In genomic region chr17:4934173-4934979, GRCh38 we compare ENCODE assay signal across 1 cellular context.
TF ChIP-seq lines count a peak whose summit lies in the region.

No MANE protein-coding gene starts in this region.

TF ChIP-seq in K562, 482 proteins besides CTCF, POLR2A, EP300 and RAD21 (continued from another document):
- TF ChIP-seq, protein P1, sequence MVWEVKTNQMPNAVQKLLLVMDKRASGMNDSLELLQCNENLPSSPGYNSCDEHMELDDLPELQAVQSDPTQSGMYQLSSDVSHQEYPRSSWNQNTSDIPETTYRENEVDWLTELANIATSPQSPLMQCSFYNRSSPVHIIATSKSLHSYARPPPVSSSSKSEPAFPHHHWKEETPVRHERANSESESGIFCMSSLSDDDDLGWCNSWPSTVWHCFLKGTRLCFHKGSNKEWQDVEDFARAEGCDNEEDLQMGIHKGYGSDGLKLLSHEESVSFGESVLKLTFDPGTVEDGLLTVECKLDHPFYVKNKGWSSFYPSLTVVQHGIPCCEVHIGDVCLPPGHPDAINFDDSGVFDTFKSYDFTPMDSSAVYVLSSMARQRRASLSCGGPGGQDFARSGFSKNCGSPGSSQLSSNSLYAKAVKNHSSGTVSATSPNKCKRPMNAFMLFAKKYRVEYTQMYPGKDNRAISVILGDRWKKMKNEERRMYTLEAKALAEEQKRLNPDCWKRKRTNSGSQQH (CRISPR knock-in tag; IDR thresholded peaks at IDR 0.05), result no peak
- TF ChIP-seq COPS2 (conservative IDR thresholded peaks at IDR 0.05), result no peak
- no peak for TF ChIP-seq NR4A1 (CRISPR knock-in tag; IDR thresholded peaks at IDR 0.05)
- no peak for TF ChIP-seq NR4A1 (tag; IDR thresholded peaks at IDR 0.05)
- TF ChIP-seq LARP7 (IDR thresholded peaks at IDR 0.05), result no peak
- no peak for TF ChIP-seq ATF1 (CRISPR knock-in tag; IDR thresholded peaks at IDR 0.05)
- no peak for TF ChIP-seq ATF1 (tag; IDR thresholded peaks at IDR 0.05)
- TF ChIP-seq, protein P2, sequence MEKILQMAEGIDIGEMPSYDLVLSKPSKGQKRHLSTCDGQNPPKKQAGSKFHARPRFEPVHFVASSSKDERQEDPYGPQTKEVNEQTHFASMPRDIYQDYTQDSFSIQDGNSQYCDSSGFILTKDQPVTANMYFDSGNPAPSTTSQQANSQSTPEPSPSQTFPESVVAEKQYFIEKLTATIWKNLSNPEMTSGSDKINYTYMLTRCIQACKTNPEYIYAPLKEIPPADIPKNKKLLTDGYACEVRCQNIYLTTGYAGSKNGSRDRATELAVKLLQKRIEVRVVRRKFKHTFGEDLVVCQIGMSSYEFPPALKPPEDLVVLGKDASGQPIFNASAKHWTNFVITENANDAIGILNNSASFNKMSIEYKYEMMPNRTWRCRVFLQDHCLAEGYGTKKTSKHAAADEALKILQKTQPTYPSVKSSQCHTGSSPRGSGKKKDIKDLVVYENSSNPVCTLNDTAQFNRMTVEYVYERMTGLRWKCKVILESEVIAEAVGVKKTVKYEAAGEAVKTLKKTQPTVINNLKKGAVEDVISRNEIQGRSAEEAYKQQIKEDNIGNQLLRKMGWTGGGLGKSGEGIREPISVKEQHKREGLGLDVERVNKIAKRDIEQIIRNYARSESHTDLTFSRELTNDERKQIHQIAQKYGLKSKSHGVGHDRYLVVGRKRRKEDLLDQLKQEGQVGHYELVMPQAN (IDR thresholded peaks at IDR 0.05; ENCODE audit: borderline replicate concordance), result no peak
- TF ChIP-seq PURB (CRISPR knock-in tag; IDR thresholded peaks at IDR 0.05; ENCODE audit: low read depth), result no peak
- peak; percentile 64 for TF ChIP-seq NFIC (IDR thresholded peaks at IDR 0.05)
- TF ChIP-seq TCF3 (CRISPR knock-in tag; IDR thresholded peaks at IDR 0.05), result no peak
- no peak for TF ChIP-seq PHF20 (IDR thresholded peaks at IDR 0.05; ENCODE audit: partially characterized antibody)
- no peak; a peak in 1 of 4 replicates for TF ChIP-seq MAZ (CRISPR knock-in tag; conservative IDR thresholded peaks at IDR 0.05 in 1 of 2, IDR thresholded peaks at IDR 0.05 in 1 of 2)
- TF ChIP-seq, protein P3, sequence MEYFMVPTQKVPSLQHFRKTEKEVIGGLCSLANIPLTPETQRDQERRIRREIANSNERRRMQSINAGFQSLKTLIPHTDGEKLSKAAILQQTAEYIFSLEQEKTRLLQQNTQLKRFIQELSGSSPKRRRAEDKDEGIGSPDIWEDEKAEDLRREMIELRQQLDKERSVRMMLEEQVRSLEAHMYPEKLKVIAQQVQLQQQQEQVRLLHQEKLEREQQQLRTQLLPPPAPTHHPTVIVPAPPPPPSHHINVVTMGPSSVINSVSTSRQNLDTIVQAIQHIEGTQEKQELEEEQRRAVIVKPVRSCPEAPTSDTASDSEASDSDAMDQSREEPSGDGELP (CRISPR knock-in tag; IDR thresholded peaks at IDR 0.05; ENCODE audit: borderline replicate concordance), result peak; percentile 39; the same call in 1 of the 2 replicates
- no peak for TF ChIP-seq ARNT (IDR thresholded peaks at IDR 0.05)
- TF ChIP-seq SMAD2 (IDR thresholded peaks at IDR 0.05; ENCODE audit: low read depth, low read length), result no peak
- TF ChIP-seq ELF1 (tag; IDR thresholded peaks at IDR 0.05), result no peak
- TF ChIP-seq, protein P4, sequence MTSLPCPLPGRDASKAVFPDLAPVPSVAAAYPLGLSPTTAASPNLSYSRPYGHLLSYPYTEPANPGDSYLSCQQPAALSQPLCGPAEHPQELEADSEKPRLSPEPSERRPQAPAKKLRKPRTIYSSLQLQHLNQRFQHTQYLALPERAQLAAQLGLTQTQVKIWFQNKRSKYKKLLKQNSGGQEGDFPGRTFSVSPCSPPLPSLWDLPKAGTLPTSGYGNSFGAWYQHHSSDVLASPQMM (CRISPR knock-in tag; IDR thresholded peaks at IDR 0.05), result no peak
- TF ChIP-seq ETV1 (tag; conservative IDR thresholded peaks at IDR 0.05; ENCODE audit: low read depth), result no peak
- TF ChIP-seq, protein P5, sequence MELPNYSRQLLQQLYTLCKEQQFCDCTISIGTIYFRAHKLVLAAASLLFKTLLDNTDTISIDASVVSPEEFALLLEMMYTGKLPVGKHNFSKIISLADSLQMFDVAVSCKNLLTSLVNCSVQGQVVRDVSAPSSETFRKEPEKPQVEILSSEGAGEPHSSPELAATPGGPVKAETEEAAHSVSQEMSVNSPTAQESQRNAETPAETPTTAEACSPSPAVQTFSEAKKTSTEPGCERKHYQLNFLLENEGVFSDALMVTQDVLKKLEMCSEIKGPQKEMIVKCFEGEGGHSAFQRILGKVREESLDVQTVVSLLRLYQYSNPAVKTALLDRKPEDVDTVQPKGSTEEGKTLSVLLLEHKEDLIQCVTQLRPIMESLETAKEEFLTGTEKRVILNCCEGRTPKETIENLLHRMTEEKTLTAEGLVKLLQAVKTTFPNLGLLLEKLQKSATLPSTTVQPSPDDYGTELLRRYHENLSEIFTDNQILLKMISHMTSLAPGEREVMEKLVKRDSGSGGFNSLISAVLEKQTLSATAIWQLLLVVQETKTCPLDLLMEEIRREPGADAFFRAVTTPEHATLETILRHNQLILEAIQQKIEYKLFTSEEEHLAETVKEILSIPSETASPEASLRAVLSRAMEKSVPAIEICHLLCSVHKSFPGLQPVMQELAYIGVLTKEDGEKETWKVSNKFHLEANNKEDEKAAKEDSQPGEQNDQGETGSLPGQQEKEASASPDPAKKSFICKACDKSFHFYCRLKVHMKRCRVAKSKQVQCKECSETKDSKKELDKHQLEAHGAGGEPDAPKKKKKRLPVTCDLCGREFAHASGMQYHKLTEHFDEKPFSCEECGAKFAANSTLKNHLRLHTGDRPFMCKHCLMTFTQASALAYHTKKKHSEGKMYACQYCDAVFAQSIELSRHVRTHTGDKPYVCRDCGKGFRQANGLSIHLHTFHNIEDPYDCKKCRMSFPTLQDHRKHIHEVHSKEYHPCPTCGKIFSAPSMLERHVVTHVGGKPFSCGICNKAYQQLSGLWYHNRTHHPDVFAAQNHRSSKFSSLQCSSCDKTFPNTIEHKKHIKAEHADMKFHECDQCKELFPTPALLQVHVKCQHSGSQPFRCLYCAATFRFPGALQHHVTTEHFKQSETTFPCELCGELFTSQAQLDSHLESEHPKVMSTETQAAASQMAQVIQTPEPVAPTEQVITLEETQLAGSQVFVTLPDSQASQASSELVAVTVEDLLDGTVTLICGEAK (IDR thresholded peaks at IDR 0.05), result no peak
- TF ChIP-seq, protein P5 (CRISPR knock-in tag; IDR thresholded peaks at IDR 0.05), result no peak
- TF ChIP-seq CAMTA2 (CRISPR knock-in tag; conservative IDR thresholded peaks at IDR 0.05), result no peak
- TF ChIP-seq NR1H2 (CRISPR knock-in tag; IDR thresholded peaks at IDR 0.05), result no peak
- TF ChIP-seq POLR2G (IDR thresholded peaks at IDR 0.05; ENCODE audit: low read depth, low read length), result peak; percentile 70
- no peak for TF ChIP-seq CHCHD3 (CRISPR knock-in tag; IDR thresholded peaks at IDR 0.05)
- TF ChIP-seq ZNF3 (CRISPR knock-in tag; IDR thresholded peaks at IDR 0.05), result no peak
- no peak for TF ChIP-seq ZHX1 (conservative IDR thresholded peaks at IDR 0.05; ENCODE audit: low read length)
- peak; percentile 54 for TF ChIP-seq RBFOX2 (IDR thresholded peaks at IDR 0.05; ENCODE audit: low read depth, low read length)
- TF ChIP-seq STAG1 (CRISPR knock-in tag; IDR thresholded peaks at IDR 0.05; ENCODE audit: borderline replicate concordance), result no peak
- TF ChIP-seq ZNF609 (CRISPR knock-in tag; IDR thresholded peaks at IDR 0.05; ENCODE audit: borderline replicate concordance), result no peak
- TF ChIP-seq, protein P6, sequence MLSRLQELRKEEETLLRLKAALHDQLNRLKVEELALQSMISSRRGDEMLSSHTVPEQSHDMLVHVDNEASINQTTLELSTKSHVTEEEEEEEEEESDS (CRISPR knock-in tag; IDR thresholded peaks at IDR 0.05), result no peak
- TF ChIP-seq ZNF263 (CRISPR knock-in tag; IDR thresholded peaks at IDR 0.05; ENCODE audit: borderline replicate concordance), result no peak
- TF ChIP-seq SUPT5H (IDR thresholded peaks at IDR 0.05), result peak; percentile 45; the same call in 1 of the 2 replicates
- no peak for TF ChIP-seq ZZZ3 (IDR thresholded peaks at IDR 0.05)
